ENCODE assay signal across 12 cellular contexts in the genomic region with DNA sequence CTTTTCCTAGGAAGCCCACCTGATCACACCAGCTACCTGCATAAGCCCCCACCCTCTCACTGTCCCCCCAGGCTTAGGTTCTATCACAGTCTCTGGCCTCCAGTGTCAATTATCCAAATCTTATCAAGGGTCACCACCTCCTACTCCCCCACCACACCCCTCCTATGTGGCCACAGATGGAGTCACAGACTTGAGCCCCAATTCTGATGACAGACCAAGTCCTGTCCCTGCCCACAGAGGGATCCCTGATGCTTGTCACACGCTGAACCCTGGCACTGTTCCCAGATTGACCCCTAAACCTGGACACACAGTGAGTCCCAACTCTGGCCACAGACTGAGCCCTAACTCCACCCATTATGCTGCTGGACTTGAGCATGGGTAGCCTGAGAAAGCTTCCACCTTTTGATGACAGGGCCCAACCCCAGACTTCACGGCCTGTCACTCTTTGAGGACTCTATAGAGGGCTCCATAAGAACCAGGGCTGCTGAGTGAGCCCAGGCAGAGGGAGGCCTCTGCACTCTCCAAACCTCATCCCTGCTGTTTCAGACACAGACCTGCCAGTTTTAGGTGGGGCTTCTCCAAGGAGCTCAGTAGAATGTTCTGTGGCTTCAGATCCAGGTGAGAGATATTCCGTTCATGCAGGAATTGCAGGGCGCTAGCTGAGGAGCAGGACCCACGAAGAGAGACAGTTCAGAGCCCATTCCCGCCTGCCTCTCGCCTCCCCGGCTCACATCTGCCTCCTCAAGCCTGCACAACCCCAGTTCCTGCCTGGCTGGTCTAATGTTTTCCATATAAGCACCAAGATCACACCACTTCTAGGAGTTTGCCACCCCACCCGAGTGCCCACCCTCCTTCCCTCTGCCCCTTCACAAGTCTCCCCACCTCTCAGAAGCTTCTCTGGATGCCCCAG. TPM values are rescaled to one million over a fixed set of nuclear protein-coding genes. Genes with fewer than 3 reads are reported as not detected.
A peak's percentile ranks its signal among the peaks of the same experiment; 100 is the strongest.
DNase-seq lines count a peak whose midpoint lies in the region; ATAC-seq and TF ChIP-seq lines count a peak whose summit lies in the region.
"Had no signal": no experiment of that assay in that cellular context is flagged by ENCODE, and none has a peak within 500 bp of the region (broad histone marks: within the 10 kb centered on the region; RNA-seq: fewer than 3 reads in every experiment).

No MANE protein-coding gene starts in this region.

- H3K4me1 Mint-ChIP-seq in CD14-positive monocyte (peaks cover 37% of the 10 kb centered on the region), GM23338 (peaks cover 22% of the 10 kb centered on the region), mesothelial cell of epicardium (peaks cover 15% of the 10 kb centered on the region)
- peaks cover 33 to 57% of the 10 kb centered on the region in 2 donors for H3K4me1 Mint-ChIP-seq in stimulated activated naive B cell treated with anti-CD40 and anti-IgM and Interleukin-4, amounts not matched to agents 10 μg/mL and 1 μg/mL and 100 μg/mL, for 72 hours

- TF ChIP-seq CTCF in CD14-positive monocyte (IDR thresholded peaks at IDR 0.05), result no peak
- no peak for TF ChIP-seq CTCF in GM23338 (conservative IDR thresholded peaks at IDR 0.05; ENCODE audit: low read depth in 2 of 2)
- no peak for TF ChIP-seq CTCF in mesothelial cell of epicardium (IDR thresholded peaks at IDR 0.05; ENCODE audit: unreplicated experiment)
- no peak for TF ChIP-seq CTCF in upper lobe of left lung (IDR thresholded peaks at IDR 0.05)
- no peak for TF ChIP-seq CTCF in lower leg skin (IDR thresholded peaks at IDR 0.05)

- H4K20me1 ChIP-seq in GM23338 (replicated peaks; ENCODE audit: insufficient read depth), result no peaks in the 10 kb centered on the region; the same call in 1 of the 2 replicates

- no peaks in the 10 kb centered on the region for H3K79me2 ChIP-seq in GM23338 (replicated peaks; ENCODE audit: insufficient read depth)

- H3K4me3 ChIP-seq in GM23338 (no peak overlapping the region), upper lobe of left lung (no peak overlapping the region), lower leg skin (ENCODE audit: low read depth, poor library complexity, severe bottlenecking) (no peak overlapping the region)

- no peaks in the 10 kb centered on the region for H3K9me3 ChIP-seq in upper lobe of left lung

- WGBS in upper lobe of left lung, 2 donors, result 85 to 89% methylated on average over 9 of the region's 9 CpGs
- WGBS in lower leg skin, 2 donors, result 79 to 86% methylated on average over 9 of the region's 9 CpGs

- H3F3A ChIP-seq in GM23338 (replicated peaks; ENCODE audit: low read depth), result 0 out of 2 replicates have a peak, but pooled peaks cover 5% of the 10 kb centered on the region

- H3K27ac Mint-ChIP-seq in CD14-positive monocyte, result no peak overlapping the region
- H3K27ac Mint-ChIP-seq in GM23338, result no peak overlapping the region; the same call in 1 of the 2 replicates
- H3K27ac Mint-ChIP-seq in activated naive CD4-positive, alpha-beta T cell treated with anti-CD3 and anti-CD28 coated beads, Interleukin-2, amount 50 U/mL, for 72 hours, result peak overlapping the region; percentile 1 to 70
- no peak overlapping the region for H3K27ac Mint-ChIP-seq in mesothelial cell of epicardium
- no peak overlapping the region for H3K27ac Mint-ChIP-seq in stimulated activated naive B cell treated with anti-CD40 and anti-IgM and Interleukin-4, amounts not matched to agents 10 μg/mL and 1 μg/mL and 100 μg/mL, for 72 hours

- TF ChIP-seq EP300 in upper lobe of left lung (IDR thresholded peaks at IDR 0.05), result no peak

- no peaks in the 10 kb centered on the region for H3K9me2 ChIP-seq in GM23338 (ENCODE audit: insufficient read depth)

- H3K27me3 ChIP-seq in GM23338 (ENCODE audit: insufficient read depth) (no peaks in the 10 kb centered on the region), upper lobe of left lung (no peaks in the 10 kb centered on the region)

- peaks cover 9% of the 10 kb centered on the region for H3K4me1 ChIP-seq in GM23338 (ENCODE audit: insufficient read depth)
- H3K4me1 ChIP-seq in upper lobe of left lung, result peaks cover 11 to 36% (median 20%) of the 10 kb centered on the region in 4 donors

- H3K4me3 Mint-ChIP-seq in CD14-positive monocyte (peak overlapping the region; percentile 5 to 30), GM23338 (peak overlapping the region; percentile 91), mesothelial cell of epicardium (peak overlapping the region; percentile 53)
- peak overlapping the region in 1 of 2 donors; percentile 86 for H3K4me3 Mint-ChIP-seq in stimulated activated naive B cell treated with anti-CD40 and anti-IgM and Interleukin-4, amounts not matched to agents 10 μg/mL and 1 μg/mL and 100 μg/mL, for 72 hours

- no peak for DNase-seq in CD14-positive monocyte (ENCODE audit: low spot score)
- DNase-seq in GM23338 (ENCODE audit: low spot score), result no peak
- DNase-seq in activated naive CD4-positive, alpha-beta T cell treated with anti-CD3 and anti-CD28 coated beads, Interleukin-2, amount 50 U/mL, for 72 hours (ENCODE audit: low spot score in 2 of 2), result no peak
- DNase-seq in mesothelial cell of epicardium (ENCODE audit: low spot score in 2 of 2, unreplicated experiment in 2 of 2), result no peak
- no peak for DNase-seq in upper lobe of left lung
- no peak for DNase-seq in lower leg skin (ENCODE audit: low spot score in 2 of 2)
- no peak for DNase-seq in stimulated activated naive B cell treated with anti-CD40 and anti-IgM and Interleukin-4, amounts not matched to agents 10 μg/mL and 1 μg/mL and 100 μg/mL, for 72 hours
- no peak for DNase-seq in pons (ENCODE audit: low spot score)
- DNase-seq: hypothalamus, mammary epithelial cell, SW 1271 had no signal

- no peaks in the 10 kb centered on the region for H3K9me3 Mint-ChIP-seq in CD14-positive monocyte
- H3K9me3 Mint-ChIP-seq in GM23338, result no peaks in the 10 kb centered on the region
- H3K9me3 Mint-ChIP-seq in activated naive CD4-positive, alpha-beta T cell treated with anti-CD3 and anti-CD28 coated beads, Interleukin-2, amount 50 U/mL, for 72 hours, result no peaks in the 10 kb centered on the region
- H3K9me3 Mint-ChIP-seq in mesothelial cell of epicardium, result no peaks in the 10 kb centered on the region
- no peaks in the 10 kb centered on the region for H3K9me3 Mint-ChIP-seq in stimulated activated naive B cell treated with anti-CD40 and anti-IgM and Interleukin-4, amounts not matched to agents 10 μg/mL and 1 μg/mL and 100 μg/mL, for 72 hours

- no peak overlapping the region for H3K27ac ChIP-seq in GM23338 (ENCODE audit: low read depth)
- no peak overlapping the region for H3K27ac ChIP-seq in upper lobe of left lung

- TF ChIP-seq POLR2A in upper lobe of left lung (IDR thresholded peaks at IDR 0.05) (no peak), lower leg skin (IDR thresholded peaks at IDR 0.05) (no peak)

- H3K27me3 Mint-ChIP-seq in CD14-positive monocyte (ENCODE audit: low read depth in 3 of 3) (peaks cover 0 to 3% (median 0%) of the 10 kb centered on the region in 3 donors), GM23338 (ENCODE audit: insufficient read depth, low read depth, poor library complexity) (peaks cover 15% of the 10 kb centered on the region), mesothelial cell of epicardium (ENCODE audit: low read depth) (no peaks in the 10 kb centered on the region)
- H3K27me3 Mint-ChIP-seq in stimulated activated naive B cell treated with anti-CD40 and anti-IgM and Interleukin-4, amounts not matched to agents 10 μg/mL and 1 μg/mL and 100 μg/mL, for 72 hours, result no peaks in the 10 kb centered on the region

- intact Hi-C loops in CD14-positive monocyte (cut with micrococcal nuclease) (loop anchor here (10.0 kb wide), 1 partner anchor 64 kb away; the partner anchor contains the start of gene FAM219B (in 2 of the 2)), lower leg skin (cut with DNase I; ENCODE audit: low total_unique reads) (loop anchor here (10.0 kb wide), 1 partner anchor 54 kb away; the partner anchor contains the start of gene MPI)

- H2AFZ ChIP-seq in GM23338, result no peak overlapping the region

- H3K4me2 ChIP-seq in GM23338, result no peak overlapping the region

- H3K36me3 Mint-ChIP-seq in CD14-positive monocyte (peaks cover 26 to 51% of the 10 kb centered on the region in 2 donors), GM23338 (ENCODE audit: low read depth) (peaks cover 16% of the 10 kb centered on the region), mesothelial cell of epicardium (peaks cover 2% of the 10 kb centered on the region)
- H3K36me3 Mint-ChIP-seq in activated naive CD4-positive, alpha-beta T cell treated with anti-CD3 and anti-CD28 coated beads, Interleukin-2, amount 50 U/mL, for 72 hours, result no peaks in the 10 kb centered on the region
- peaks cover 31 to 41% of the 10 kb centered on the region in 2 donors for H3K36me3 Mint-ChIP-seq in stimulated activated naive B cell treated with anti-CD40 and anti-IgM and Interleukin-4, amounts not matched to agents 10 μg/mL and 1 μg/mL and 100 μg/mL, for 72 hours

- H3K36me3 ChIP-seq in GM23338 (ENCODE audit: insufficient read depth) (no peaks in the 10 kb centered on the region; the same call in 1 of the 2 replicates), upper lobe of left lung (peaks cover 6 to 59% (median 46%) of the 10 kb centered on the region in 4 donors)

- ATAC-seq in GM23338, result no peak
- ATAC-seq in activated naive CD4-positive, alpha-beta T cell treated with anti-CD3 and anti-CD28 coated beads, Interleukin-2, amount 50 U/mL, for 72 hours, result no peak
- ATAC-seq in upper lobe of left lung (ENCODE audit: low FRiP score in 2 of 2), result no peak
- no peak for ATAC-seq in stimulated activated naive B cell treated with anti-CD40 and anti-IgM and Interleukin-4, amounts not matched to agents 10 μg/mL and 1 μg/mL and 100 μg/mL, for 72 hours (replicated peaks)

RNA-seq across cellular contexts. Expression of gene ULK3, which starts 1.9 kb away (rescaled TPM):
- polyA plus RNA-seq in CD14-positive monocyte (10 to 100 TPM in 1 of 2 donors, 1 to 10 TPM in 1; 9.4 to 16.0 TPM), GM23338 (2016; fragmentation: Nextera tagmentation; extraction: Ambion mirVana) (19.3 and 20.3 TPM in 2 replicates)
- 32.6 and 35.4 TPM in 2 replicates for total RNA-seq in GM23338 (2014; rRNA removed; shearing (Covaris generic))
- 10 to 100 TPM; 37.6 to 50.3 TPM for total RNA-seq in activated naive CD4-positive, alpha-beta T cell treated with anti-CD3 and anti-CD28 coated beads, Interleukin-2, amount 50 U/mL, for 72 hours
- total RNA-seq in mesothelial cell of epicardium (30.9 to 34.8 TPM (median 32.6 TPM) in 3 replicates), upper lobe of left lung (100 to 1,000 TPM in 1 of 6 donors, 10 to 100 TPM in 5; 40.6 to 158 (median 65.0) TPM), lower leg skin (100 to 1,000 TPM; 108 to 189 (median 123) TPM)

RNA-seq across cellular contexts. Expression of gene CPLX3, which starts 14.7 kb away (rescaled TPM):
- polyA plus RNA-seq in CD14-positive monocyte, result not detected
- total RNA-seq in GM23338 (2014; rRNA removed; shearing (Covaris generic)), result 0.62 and 0.66 TPM in 2 replicates
- 0.21 TPM in 1 of 2 replicates, not detected in the other for polyA plus RNA-seq in GM23338 (2016; fragmentation: Nextera tagmentation; extraction: Ambion mirVana)
- under 1 TPM in 1 of 2 donors, not detected in 1; 0.25 TPM for total RNA-seq in activated naive CD4-positive, alpha-beta T cell treated with anti-CD3 and anti-CD28 coated beads, Interleukin-2, amount 50 U/mL, for 72 hours
- total RNA-seq in mesothelial cell of epicardium, result 0.14 TPM in 1 of 3 replicates, not detected in the others
- not detected for total RNA-seq in upper lobe of left lung
- total RNA-seq in lower leg skin, result under 1 TPM; 0.17 to 0.84 (median 0.28) TPM
- total RNA-seq: mammary epithelial cell, pulmonary artery endothelial cell had no signal
- polyA plus RNA-seq: mammary epithelial cell had no signal

RNA-seq across cellular contexts. Expression of gene LMAN1L, which starts 28.5 kb away (rescaled TPM):
- polyA plus RNA-seq in CD14-positive monocyte (not detected), GM23338 (2016; fragmentation: Nextera tagmentation; extraction: Ambion mirVana) (not detected in 2 replicates)
- not detected in 2 replicates for total RNA-seq in GM23338 (2014; rRNA removed; shearing (Covaris generic))
- 1 to 10 TPM in 1 of 2 donors, under 1 TPM in 1; 0.27 to 1.1 TPM for total RNA-seq in activated naive CD4-positive, alpha-beta T cell treated with anti-CD3 and anti-CD28 coated beads, Interleukin-2, amount 50 U/mL, for 72 hours
- total RNA-seq in mesothelial cell of epicardium (0.16 to 0.65 TPM (median 0.35 TPM) in 3 replicates), upper lobe of left lung (1 to 10 TPM in 1 of 6 donors, not detected in 5; 1.0 TPM), lower leg skin (1 to 10 TPM in 1 of 4 donors, under 1 TPM in 1, not detected in 2; 0.29 to 1.3 TPM)
- total RNA-seq: pulmonary artery endothelial cell had no signal
- polyA plus RNA-seq: mammary epithelial cell had no signal

RNA-seq across cellular contexts. Expression of gene SCAMP2, which starts 32.1 kb away (rescaled TPM):
- polyA plus RNA-seq in CD14-positive monocyte (100 to 1,000 TPM; 124 to 158 TPM), GM23338 (2016; fragmentation: Nextera tagmentation; extraction: Ambion mirVana) (34.7 and 35.8 TPM in 2 replicates)
- 51.3 and 64.9 TPM in 2 replicates for total RNA-seq in GM23338 (2014; rRNA removed; shearing (Covaris generic))
- 10 to 100 TPM; 79.5 to 92.7 TPM for total RNA-seq in activated naive CD4-positive, alpha-beta T cell treated with anti-CD3 and anti-CD28 coated beads, Interleukin-2, amount 50 U/mL, for 72 hours
- total RNA-seq in mesothelial cell of epicardium (45.6 to 48.4 TPM (median 48.3 TPM) in 3 replicates), upper lobe of left lung (100 to 1,000 TPM in 5 of 6 donors, 10 to 100 TPM in 1; 82.8 to 155 (median 130) TPM), lower leg skin (100 to 1,000 TPM in 3 of 4 donors, 10 to 100 TPM in 1; 97.2 to 134 (median 107) TPM)

RNA-seq across cellular contexts. Expression of gene MPI, which starts 48.7 kb away (rescaled TPM):
- polyA plus RNA-seq in CD14-positive monocyte (10 to 100 TPM; 19.2 to 19.7 TPM), GM23338 (2016; fragmentation: Nextera tagmentation; extraction: Ambion mirVana) (18.0 and 21.2 TPM in 2 replicates)
- 67.5 and 74.2 TPM in 2 replicates for total RNA-seq in GM23338 (2014; rRNA removed; shearing (Covaris generic))
- total RNA-seq in activated naive CD4-positive, alpha-beta T cell treated with anti-CD3 and anti-CD28 coated beads, Interleukin-2, amount 50 U/mL, for 72 hours, result 10 to 100 TPM; 22.0 to 98.0 TPM
- total RNA-seq in mesothelial cell of epicardium (42.0 to 46.4 TPM (median 43.3 TPM) in 3 replicates), upper lobe of left lung (10 to 100 TPM; 21.0 to 40.6 (median 30.2) TPM), lower leg skin (10 to 100 TPM; 27.6 to 73.1 (median 32.5) TPM)

Comparison
In these comparisons a context has a peak if more than half of its experiments do, and no peak if none do; other contexts are left out.
1. H3K27ac Mint-ChIP-seq: peak in activated naive CD4-positive, alpha-beta T cell treated with anti-CD3 and anti-CD28 coated beads, Interleukin-2, amount 50 U/mL, for 72 hours (2 of 2); none in CD14-positive monocyte (0 of 7), GM23338 (single experiment), mesothelial cell of epicardium (single experiment) and stimulated activated naive B cell treated with anti-CD40 and anti-IgM and Interleukin-4, amounts not matched to agents 10 μg/mL and 1 μg/mL and 100 μg/mL, for 72 hours (single experiment).